Comparison of ENCODE assay signal across 13 cellular contexts in genomic region chr9:106421772-106422171, GRCh38.
DNase-seq lines count a peak whose midpoint lies in the region; ATAC-seq and TF ChIP-seq lines count a peak whose summit lies in the region.
"Had no signal": no experiment of that assay in that cellular context is flagged by ENCODE, and none has a peak within 500 bp of the region (broad histone marks: within the 10 kb centered on the region; RNA-seq: fewer than 3 reads in every experiment).

No MANE protein-coding gene starts in this region.

- peaks cover 15% of the 10 kb centered on the region for H3K4me1 Mint-ChIP-seq in activated CD8-positive, alpha-beta memory T cell treated with anti-CD3 and anti-CD28 coated beads, Interleukin-2, amount 10 ng/mL, durations not matched to agents 7 days and 5 days
- peaks cover 21% of the 10 kb centered on the region for H3K4me1 Mint-ChIP-seq in stimulated activated naive CD8-positive, alpha-beta T cell treated with anti-CD3 and anti-CD28 coated beads, Interleukin-15, amount 100 ng/mL, for 72 hours
- H3K4me1 Mint-ChIP-seq: neural progenitor cell had no signal

- no peaks in the 10 kb centered on the region for H3K4me1 ChIP-seq in suprapubic skin
- H3K4me1 ChIP-seq: neural progenitor cell, thyroid gland had no signal

- no peaks in the 10 kb centered on the region for H3K9me3 ChIP-seq in suprapubic skin
- H3K9me3 ChIP-seq: thyroid gland had no signal

- no peaks in the 10 kb centered on the region for H3K27me3 Mint-ChIP-seq in activated CD8-positive, alpha-beta memory T cell treated with anti-CD3 and anti-CD28 coated beads, Interleukin-2, amount 10 ng/mL, durations not matched to agents 7 days and 5 days
- H3K27me3 Mint-ChIP-seq in stimulated activated naive CD8-positive, alpha-beta T cell treated with anti-CD3 and anti-CD28 coated beads, Interleukin-15, amount 100 ng/mL, for 72 hours = peaks cover 6% of the 10 kb centered on the region

- no peak overlapping the region for H3K4me3 Mint-ChIP-seq in activated CD8-positive, alpha-beta memory T cell treated with anti-CD3 and anti-CD28 coated beads, Interleukin-2, amount 10 ng/mL, durations not matched to agents 7 days and 5 days
- H3K4me3 Mint-ChIP-seq in stimulated activated naive CD8-positive, alpha-beta T cell treated with anti-CD3 and anti-CD28 coated beads, Interleukin-15, amount 100 ng/mL, for 72 hours = no peak overlapping the region
- H3K4me3 Mint-ChIP-seq: neural progenitor cell had no signal

- H3K27ac Mint-ChIP-seq in activated CD8-positive, alpha-beta memory T cell treated with anti-CD3 and anti-CD28 coated beads, Interleukin-2, amount 10 ng/mL, durations not matched to agents 7 days and 5 days = no peak overlapping the region
- H3K27ac Mint-ChIP-seq in stimulated activated naive CD8-positive, alpha-beta T cell treated with anti-CD3 and anti-CD28 coated beads, Interleukin-15, amount 100 ng/mL, for 72 hours = peak overlapping the region in 1 of 2 donors; percentile 2
- H3K27ac Mint-ChIP-seq: neural progenitor cell had no signal

- no peak for TF ChIP-seq EP300 in suprapubic skin (IDR thresholded peaks at IDR 0.05)

- no peaks in the 10 kb centered on the region for H3K36me3 Mint-ChIP-seq in activated CD8-positive, alpha-beta memory T cell treated with anti-CD3 and anti-CD28 coated beads, Interleukin-2, amount 10 ng/mL, durations not matched to agents 7 days and 5 days
- H3K36me3 Mint-ChIP-seq: neural progenitor cell had no signal

- CTCF ChIA-PET in activated CD8-positive, alpha-beta memory T cell treated with anti-CD3 and anti-CD28 coated beads, Interleukin-2, amount 10 ng/mL, durations not matched to agents 7 days and 5 days (lab: Charles Lee) = no interaction called here

- no peaks in the 10 kb centered on the region for H3K27me3 ChIP-seq in suprapubic skin
- H3K27me3 ChIP-seq: neural progenitor cell, thyroid gland had no signal

- H3K36me3 ChIP-seq in suprapubic skin = no peaks in the 10 kb centered on the region
- H3K36me3 ChIP-seq: neural progenitor cell, thyroid gland had no signal

- H3K4me3 ChIP-seq in suprapubic skin = no peak overlapping the region
- H3K4me3 ChIP-seq: neural progenitor cell, thyroid gland had no signal

- 75% methylated on average over 3 of the region's 3 CpGs for WGBS in suprapubic skin

- TF ChIP-seq POLR2A in suprapubic skin (IDR thresholded peaks at IDR 0.05) = no peak

- H3K27ac ChIP-seq in suprapubic skin = no peak overlapping the region
- H3K27ac ChIP-seq: neural progenitor cell, thyroid gland had no signal

- peak; percentile 27 for ATAC-seq in activated CD8-positive, alpha-beta memory T cell treated with anti-CD3 and anti-CD28 coated beads, Interleukin-2, amount 10 ng/mL, durations not matched to agents 7 days and 5 days
- ATAC-seq in HG02885 (IDR thresholded peaks at IDR 0.05; ENCODE audit: poor library complexity, unreplicated experiment) = peak; percentile 38
- peak; percentile 85 for ATAC-seq in stimulated activated naive CD8-positive, alpha-beta T cell treated with anti-CD3 and anti-CD28 coated beads, Interleukin-15, amount 100 ng/mL, for 72 hours
- ATAC-seq: esophagus mucosa had no signal

- H3K9me3 Mint-ChIP-seq in activated CD8-positive, alpha-beta memory T cell treated with anti-CD3 and anti-CD28 coated beads, Interleukin-2, amount 10 ng/mL, durations not matched to agents 7 days and 5 days (ENCODE audit: low read depth) = peaks cover 4% of the 10 kb centered on the region
- H3K9me3 Mint-ChIP-seq in stimulated activated naive CD8-positive, alpha-beta T cell treated with anti-CD3 and anti-CD28 coated beads, Interleukin-15, amount 100 ng/mL, for 72 hours = peaks cover 0 to 7% of the 10 kb centered on the region in 2 donors
- H3K9me3 Mint-ChIP-seq: neural progenitor cell had no signal

- peak; percentile 41 for DNase-seq in activated CD8-positive, alpha-beta memory T cell treated with anti-CD3 and anti-CD28 coated beads, Interleukin-2, amount 10 ng/mL, durations not matched to agents 7 days and 5 days
- no peak for DNase-seq in activated CD8-positive, alpha-beta memory T cell treated with anti-CD3 and anti-CD28 coated beads for 24 hours
- DNase-seq in NCI-H748 (lab: John Stamatoyannopoulos, UW; ENCODE audit: unreplicated experiment) (peak; percentile 48), suprapubic skin (ENCODE audit: low spot score in 2 of 2) (no peak), mucosa of gallbladder (ENCODE audit: low spot score) (no peak), NCI-H1436 treated with DMSO at 0.1 percent for 48 hours (lab: John Stamatoyannopoulos, UW) (no peak)
- DNase-seq in stimulated activated naive CD8-positive, alpha-beta T cell treated with anti-CD3 and anti-CD28 coated beads, Interleukin-15, amount 100 ng/mL, for 72 hours = peak; percentile 13 to 52
- DNase-seq: Karpas-422, NCI-H446 treated with DMSO at 0.1 percent for 48 hours, thyroid gland had no signal

- TF ChIP-seq CTCF in suprapubic skin (IDR thresholded peaks at IDR 0.05) = no peak

Comparison
In these comparisons a context has a peak if more than half of its experiments do, and no peak if none do; other contexts are left out.
1. DNase-seq: peak in activated CD8-positive, alpha-beta memory T cell treated with anti-CD3 and anti-CD28 coated beads, Interleukin-2, amount 10 ng/mL, durations not matched to agents 7 days and 5 days (single experiment), NCI-H748 (single experiment) and stimulated activated naive CD8-positive, alpha-beta T cell treated with anti-CD3 and anti-CD28 coated beads, Interleukin-15, amount 100 ng/mL, for 72 hours (2 of 2); none in activated CD8-positive, alpha-beta memory T cell treated with anti-CD3 and anti-CD28 coated beads for 24 hours (single experiment), suprapubic skin (0 of 2), mucosa of gallbladder (single experiment) and NCI-H1436 treated with DMSO at 0.1 percent for 48 hours (single experiment).
2. ATAC-seq: peak in every context shown above with its lines; median percentile 85 in stimulated activated naive CD8-positive, alpha-beta T cell treated with anti-CD3 and anti-CD28 coated beads, Interleukin-15, amount 100 ng/mL, for 72 hours; 38 in HG02885; 27 in activated CD8-positive, alpha-beta memory T cell treated with anti-CD3 and anti-CD28 coated beads, Interleukin-2, amount 10 ng/mL, durations not matched to agents 7 days and 5 days.